ENCODE assay signal across 1 cellular context in genomic region chr11:75214411-75214821, GRCh38.
A peak's percentile ranks its signal among the peaks of the same experiment; 100 is the strongest.
TF ChIP-seq lines count a peak whose summit lies in the region.

No MANE protein-coding gene starts in this region.

TF ChIP-seq in K562, 482 proteins besides CTCF, POLR2A, EP300 and RAD21 (continued from another document and continues in another):
- TF ChIP-seq ATF4 (CRISPR knock-in tag; IDR thresholded peaks at IDR 0.05) (no peak), NR3C1 (CRISPR knock-in tag; IDR thresholded peaks at IDR 0.05) (peak; percentile 93), CREBBP (IDR thresholded peaks at IDR 0.05; ENCODE audit: low read depth, low read length) (no peak), CHD1 (IDR thresholded peaks at IDR 0.05; ENCODE audit: low read length) (no peak), ZNF140 (CRISPR knock-in tag; IDR thresholded peaks at IDR 0.05) (no peak), ATF7 (IDR thresholded peaks at IDR 0.05) (no peak), FUS (optimal IDR thresholded peaks at IDR 0.05; ENCODE audit: low read depth, low read length) (no peak), RBM17 (IDR thresholded peaks at IDR 0.05; ENCODE audit: borderline replicate concordance, low read depth, low read length) (no peak), MLX (CRISPR knock-in tag; conservative IDR thresholded peaks at IDR 0.05) (no peak; a peak in 1 of 4 replicates), ZNF197 (CRISPR knock-in tag; IDR thresholded peaks at IDR 0.05; ENCODE audit: low read depth) (peak; percentile 80), SMC3 (conservative IDR thresholded peaks at IDR 0.05; ENCODE audit: insufficient read depth, low read depth, low read length) (0 out of 2 replicates have a peak, but pooled peaks have one; percentile 48), ZNF431 (CRISPR knock-in tag; IDR thresholded peaks at IDR 0.05) (no peak), KLF10 (CRISPR knock-in tag; IDR thresholded peaks at IDR 0.05) (no peak), ZFP91 (CRISPR knock-in tag; IDR thresholded peaks at IDR 0.05) (peak; percentile 73), ZNF639 (CRISPR knock-in tag; conservative IDR thresholded peaks at IDR 0.05 in 1 of 2, IDR thresholded peaks at IDR 0.05 in 1 of 2) (peak in 1 of 2 experiments; percentile 71; a peak in 2 of 4 replicates), GABPA (tag; conservative IDR thresholded peaks at IDR 0.05; ENCODE audit: low read depth) (0 out of 2 replicates have a peak, but pooled peaks have one; percentile 34), ZNF277 (CRISPR knock-in tag; IDR thresholded peaks at IDR 0.05; ENCODE audit: borderline replicate concordance) (no peak), RBBP5 (IDR thresholded peaks at IDR 0.05; ENCODE audit: borderline replicate concordance, insufficient read depth, low read length, poor library complexity, severe bottlenecking) (no peak), ETS1 (conservative IDR thresholded peaks at IDR 0.05; ENCODE audit: control insufficient read depth, low read depth, low read length) (no peak), ZNF217 (CRISPR knock-in tag; IDR thresholded peaks at IDR 0.05) (no peak), FOXA1 (IDR thresholded peaks at IDR 0.05; ENCODE audit: borderline replicate concordance) (no peak), TFAM (CRISPR knock-in tag; conservative IDR thresholded peaks at IDR 0.05) (no peak), MCM2 (IDR thresholded peaks at IDR 0.05; ENCODE audit: low read depth) (no peak), MAZ (CRISPR knock-in tag; conservative IDR thresholded peaks at IDR 0.05 in 1 of 2, IDR thresholded peaks at IDR 0.05 in 1 of 2) (peak; percentile 46 to 92), ZNF3 (CRISPR knock-in tag; IDR thresholded peaks at IDR 0.05) (no peak), ETV5 (CRISPR knock-in tag; IDR thresholded peaks at IDR 0.05; ENCODE audit: low read depth) (peak; percentile 54; the same call in 1 of the 2 replicates), ZNF77 (CRISPR knock-in tag; IDR thresholded peaks at IDR 0.05) (no peak), ESRRB (CRISPR knock-in tag; IDR thresholded peaks at IDR 0.05; ENCODE audit: borderline replicate concordance) (no peak), SAFB2 (IDR thresholded peaks at IDR 0.05; ENCODE audit: borderline replicate concordance, low read depth, low read length, severe bottlenecking) (no peak), FOXK1 (CRISPR knock-in tag; IDR thresholded peaks at IDR 0.05; ENCODE audit: borderline replicate concordance) (peak; percentile 74; the same call in 1 of the 2 replicates), MCM7 (IDR thresholded peaks at IDR 0.05) (no peak), GABPB2 (CRISPR knock-in tag; conservative IDR thresholded peaks at IDR 0.05) (no peak), DMBX1 (CRISPR knock-in tag; IDR thresholded peaks at IDR 0.05; ENCODE audit: borderline replicate concordance) (peak; percentile 88), SIX5 (IDR thresholded peaks at IDR 0.05; ENCODE audit: borderline replicate concordance in 1 of 2, insufficient read depth in 1 of 2, low read depth in 1 of 2, low read length in 2 of 2) (no peak), ZBTB11 (CRISPR knock-in tag; IDR thresholded peaks at IDR 0.05) (peak in 1 of 3 experiments; percentile 65; a peak in 2 of 6 replicates), STAT5A (IDR thresholded peaks at IDR 0.05; ENCODE audit: borderline replicate concordance, low read length) (no peak), ZBTB8A (IDR thresholded peaks at IDR 0.05; ENCODE audit: partially characterized antibody) (no peak), SP2 (IDR thresholded peaks at IDR 0.05; ENCODE audit: extremely low read depth, low read depth, low read length, poor library complexity, severe bottlenecking) (no peak), RBM15 (IDR thresholded peaks at IDR 0.05; ENCODE audit: insufficient read depth, low read length) (no peak), ZFP1 (CRISPR knock-in tag; IDR thresholded peaks at IDR 0.05) (no peak)
- TF ChIP-seq, protein P1, sequence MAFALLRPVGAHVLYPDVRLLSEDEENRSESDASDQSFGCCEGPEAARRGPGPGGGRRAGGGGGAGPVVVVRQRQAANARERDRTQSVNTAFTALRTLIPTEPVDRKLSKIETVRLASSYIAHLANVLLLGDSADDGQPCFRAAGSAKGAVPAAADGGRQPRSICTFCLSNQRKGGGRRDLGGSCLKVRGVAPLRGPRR (CRISPR knock-in tag; IDR thresholded peaks at IDR 0.05): no peak
- TF ChIP-seq, protein P2, sequence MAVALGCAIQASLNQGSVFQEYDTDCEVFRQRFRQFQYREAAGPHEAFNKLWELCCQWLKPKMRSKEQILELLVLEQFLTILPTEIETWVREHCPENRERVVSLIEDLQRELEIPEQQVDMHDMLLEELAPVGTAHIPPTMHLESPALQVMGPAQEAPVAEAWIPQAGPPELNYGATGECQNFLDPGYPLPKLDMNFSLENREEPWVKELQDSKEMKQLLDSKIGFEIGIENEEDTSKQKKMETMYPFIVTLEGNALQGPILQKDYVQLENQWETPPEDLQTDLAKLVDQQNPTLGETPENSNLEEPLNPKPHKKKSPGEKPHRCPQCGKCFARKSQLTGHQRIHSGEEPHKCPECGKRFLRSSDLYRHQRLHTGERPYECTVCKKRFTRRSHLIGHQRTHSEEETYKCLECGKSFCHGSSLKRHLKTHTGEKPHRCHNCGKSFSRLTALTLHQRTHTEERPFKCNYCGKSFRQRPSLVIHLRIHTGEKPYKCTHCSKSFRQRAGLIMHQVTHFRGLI (CRISPR knock-in tag; IDR thresholded peaks at IDR 0.05): peak; percentile 55; the same call in 1 of the 2 replicates
- TF ChIP-seq, protein P3, sequence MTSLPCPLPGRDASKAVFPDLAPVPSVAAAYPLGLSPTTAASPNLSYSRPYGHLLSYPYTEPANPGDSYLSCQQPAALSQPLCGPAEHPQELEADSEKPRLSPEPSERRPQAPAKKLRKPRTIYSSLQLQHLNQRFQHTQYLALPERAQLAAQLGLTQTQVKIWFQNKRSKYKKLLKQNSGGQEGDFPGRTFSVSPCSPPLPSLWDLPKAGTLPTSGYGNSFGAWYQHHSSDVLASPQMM (CRISPR knock-in tag; IDR thresholded peaks at IDR 0.05): no peak
- TF ChIP-seq, protein P4, sequence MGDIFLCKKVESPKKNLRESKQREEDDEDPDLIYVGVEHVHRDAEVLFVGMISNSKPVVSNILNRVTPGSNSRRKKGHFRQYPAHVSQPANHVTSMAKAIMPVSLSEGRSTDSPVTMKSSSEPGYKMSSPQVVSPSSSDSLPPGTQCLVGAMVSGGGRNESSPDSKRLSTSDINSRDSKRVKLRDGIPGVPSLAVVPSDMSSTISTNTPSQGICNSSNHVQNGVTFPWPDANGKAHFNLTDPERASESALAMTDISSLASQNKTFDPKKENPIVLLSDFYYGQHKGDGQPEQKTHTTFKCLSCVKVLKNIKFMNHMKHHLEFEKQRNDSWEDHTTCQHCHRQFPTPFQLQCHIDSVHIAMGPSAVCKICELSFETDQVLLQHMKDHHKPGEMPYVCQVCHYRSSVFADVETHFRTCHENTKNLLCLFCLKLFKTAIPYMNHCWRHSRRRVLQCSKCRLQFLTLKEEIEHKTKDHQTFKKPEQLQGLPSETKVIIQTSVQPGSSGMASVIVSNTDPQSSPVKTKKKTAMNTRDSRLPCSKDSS (IDR thresholded peaks at IDR 0.05; ENCODE audit: low read depth, partially characterized antibody): no peak
- TF ChIP-seq, protein P5, sequence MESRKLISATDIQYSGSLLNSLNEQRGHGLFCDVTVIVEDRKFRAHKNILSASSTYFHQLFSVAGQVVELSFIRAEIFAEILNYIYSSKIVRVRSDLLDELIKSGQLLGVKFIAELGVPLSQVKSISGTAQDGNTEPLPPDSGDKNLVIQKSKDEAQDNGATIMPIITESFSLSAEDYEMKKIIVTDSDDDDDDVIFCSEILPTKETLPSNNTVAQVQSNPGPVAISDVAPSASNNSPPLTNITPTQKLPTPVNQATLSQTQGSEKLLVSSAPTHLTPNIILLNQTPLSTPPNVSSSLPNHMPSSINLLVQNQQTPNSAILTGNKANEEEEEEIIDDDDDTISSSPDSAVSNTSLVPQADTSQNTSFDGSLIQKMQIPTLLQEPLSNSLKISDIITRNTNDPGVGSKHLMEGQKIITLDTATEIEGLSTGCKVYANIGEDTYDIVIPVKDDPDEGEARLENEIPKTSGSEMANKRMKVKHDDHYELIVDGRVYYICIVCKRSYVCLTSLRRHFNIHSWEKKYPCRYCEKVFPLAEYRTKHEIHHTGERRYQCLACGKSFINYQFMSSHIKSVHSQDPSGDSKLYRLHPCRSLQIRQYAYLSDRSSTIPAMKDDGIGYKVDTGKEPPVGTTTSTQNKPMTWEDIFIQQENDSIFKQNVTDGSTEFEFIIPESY (CRISPR knock-in tag; IDR thresholded peaks at IDR 0.05): 0 out of 2 replicates have a peak, but pooled peaks have one; percentile 53
